12 cellular contexts compared by ENCODE assay signal in the genomic region with DNA sequence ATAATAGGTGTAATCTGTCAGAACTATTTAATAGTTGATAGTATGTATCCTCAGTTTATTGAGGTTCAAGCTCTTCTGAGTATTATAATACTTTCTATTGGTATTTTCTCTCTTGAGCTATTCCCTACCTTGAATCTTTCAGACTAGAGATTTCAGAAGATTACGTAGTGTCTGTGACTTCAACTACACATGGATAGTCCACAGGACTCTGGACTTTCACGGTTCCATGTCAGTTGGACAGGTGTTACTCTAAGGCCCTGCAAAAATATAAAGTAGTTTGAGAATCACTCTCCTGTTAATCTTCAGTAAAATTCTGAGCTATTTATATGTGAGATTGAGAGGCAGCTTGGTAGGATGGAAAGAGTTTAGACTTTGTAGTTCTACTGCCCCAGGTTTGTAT.
A peak's percentile ranks its signal among the peaks of the same experiment; 100 is the strongest.
DNase-seq lines count a peak whose midpoint lies in the region; ATAC-seq and TF ChIP-seq lines count a peak whose summit lies in the region.
"Had no signal": no experiment of that assay in that cellular context is flagged by ENCODE, and none has a peak within 500 bp of the region (broad histone marks: within the 10 kb centered on the region; RNA-seq: fewer than 3 reads in every experiment).

No MANE protein-coding gene starts in this region.

- ATAC-seq in left lung = no peak

- no peak for DNase-seq in CD14-positive monocyte (ENCODE audit: low spot score)
- no peak for DNase-seq in Calu3
- DNase-seq in left lung = no peak
- DNase-seq in type B pancreatic cell (ENCODE audit: extremely low spot score, unreplicated experiment) = no peak
- DNase-seq in ACHN = no peak
- DNase-seq in stimulated activated CD4-positive, alpha-beta T cell treated with anti-CD3 and anti-CD28 coated beads, Interleukin-4, amount 100 ng/mL, for 1 hour = no peak
- DNase-seq in C1 segment of cervical spinal cord (lab: John Stamatoyannopoulos, UW) = no peak
- DNase-seq: BE2C, DMS153, DND-41, GDM1 had no signal

- H3K36me3 Mint-ChIP-seq in CD14-positive monocyte (peaks cover 0 to 1% of the 10 kb centered on the region in 2 donors), Calu3 (ENCODE audit: insufficient read depth, unreplicated experiment) (no peaks in the 10 kb centered on the region), type B pancreatic cell (no peaks in the 10 kb centered on the region)

- H3K4me1 Mint-ChIP-seq in CD14-positive monocyte = peaks cover 72% of the 10 kb centered on the region
- peaks cover 30% of the 10 kb centered on the region for H3K4me1 Mint-ChIP-seq in Calu3 (ENCODE audit: low read depth, unreplicated experiment)
- peaks cover 23% of the 10 kb centered on the region for H3K4me1 Mint-ChIP-seq in type B pancreatic cell (ENCODE audit: unreplicated experiment)

- no peak for TF ChIP-seq CTCF in CD14-positive monocyte (IDR thresholded peaks at IDR 0.05)
- no peak for TF ChIP-seq CTCF in Calu3 (IDR thresholded peaks at IDR 0.05; ENCODE audit: unreplicated experiment)
- TF ChIP-seq CTCF in left lung (IDR thresholded peaks at IDR 0.05) = no peak
- TF ChIP-seq CTCF in type B pancreatic cell (conservative IDR thresholded peaks at IDR 0.05) = no peak

- H3K36me3 ChIP-seq in left lung = no peaks in the 10 kb centered on the region
- H3K36me3 ChIP-seq: BE2C, HAP-1 had no signal

- H3K4me3 Mint-ChIP-seq in CD14-positive monocyte (no peak overlapping the region), Calu3 (ENCODE audit: low read depth, unreplicated experiment) (peak overlapping the region; percentile 53), type B pancreatic cell (no peak overlapping the region)

- H3K4me1 ChIP-seq in left lung = peaks cover 4 to 59% of the 10 kb centered on the region in 2 donors
- H3K4me1 ChIP-seq: BE2C, HAP-1 had no signal

- no TSS peak for BruUV-seq in Calu3 (replicated peaks; lab: Mats Ljungman, UMichigan)

- H3K27ac Mint-ChIP-seq in CD14-positive monocyte (peak overlapping the region; percentile 92 to 99 (median 95)), Calu3 (ENCODE audit: unreplicated experiment) (peak overlapping the region; percentile 74), type B pancreatic cell (peak overlapping the region; percentile 86)

- H3K9me3 Mint-ChIP-seq in CD14-positive monocyte (peaks cover 0 to 4% (median 0%) of the 10 kb centered on the region in 7 donors), Calu3 (ENCODE audit: low read depth, unreplicated experiment) (no peaks in the 10 kb centered on the region), type B pancreatic cell (no peaks in the 10 kb centered on the region)

- no peaks in the 10 kb centered on the region for H3K27me3 ChIP-seq in left lung
- H3K27me3 ChIP-seq: BE2C had no signal

- H3K27me3 Mint-ChIP-seq in CD14-positive monocyte (ENCODE audit: low read depth in 3 of 3) (peaks cover 0 to 2% (median 0%) of the 10 kb centered on the region in 3 donors), Calu3 (ENCODE audit: unreplicated experiment) (no peaks in the 10 kb centered on the region), type B pancreatic cell (no peaks in the 10 kb centered on the region)

- no peaks in the 10 kb centered on the region for H3K9me3 ChIP-seq in left lung
- H3K9me3 ChIP-seq: BE2C, HAP-1 had no signal

- intact Hi-C loops in CD14-positive monocyte (cut with micrococcal nuclease) (no loop called here), Calu3 (cut with micrococcal nuclease; ENCODE audit: unreplicated experiment) (loop anchor here (5.0 to 10.0 kb wide), 2 partner anchors 134 to 1327 kb away; no protein-coding TSS in a partner anchor), left lung (cut with DNase I) (no loop called here)

- CTCF ChIA-PET in Calu3 (lab: Charles Lee) = interaction anchor here (0.7 kb wide), 2 partner anchors 110 to 666 kb away, joined by 3 read pairs; no protein-coding TSS in a partner anchor

- in situ Hi-C loops in ACHN (cut with HindIII; ENCODE audit: low pct_ligation_motif_present, low pct_unique_long_range_greater_than_20kb, low sequenced_read_pairs) = no loop called here

- H3K27ac ChIP-seq in left lung = peak overlapping the region; percentile 34 to 65

- H3K4me3 ChIP-seq in left lung = no peak overlapping the region
- H3K4me3 ChIP-seq: HAP-1 had no signal
